In genomic region chr1:101953623-101954022, GRCh38 we compare ENCODE assay signal across 21 cellular contexts. TPM values are rescaled to one million over a fixed set of nuclear protein-coding genes. Genes with fewer than 3 reads are reported as not detected.
"Had no signal": no experiment of that assay in that cellular context is flagged by ENCODE, and none has a peak within 500 bp of the region (broad histone marks: within the 10 kb centered on the region; RNA-seq: fewer than 3 reads in every experiment).

No MANE protein-coding gene starts in this region.

- H3K27me3 ChIP-seq: SJCRH30 had no signal

- ATAC-seq: SK-N-SH treated with all-trans-retinoic acid at 6 μM for 48 hours had no signal

- H3K4me3 ChIP-seq: SJCRH30 had no signal

- DNase-seq: KBM-7, MV-4-11, NCI-H1048, NCI-H1105, NCI-H1417, NCI-H1436 treated with DMSO at 0.1 percent for 48 hours, NCI-H1694, NCI-H187 treated with DMSO at 0.1 percent for 48 hours, NCI-H2029 treated with DMSO at 0.1 percent for 48 hours, NCI-H2171 treated with DMSO at 0.1 percent for 48 hours, NCI-H345, NCI-H446 treated with DMSO at 0.1 percent for 48 hours, NCI-H510A treated with DMSO at 0.1 percent for 48 hours, NCI-H526, RPMI8226, SHP77 treated with DMSO at 0.1 percent for 48 hours, SJCRH30 had no signal

- H3K9me3 ChIP-seq: SJCRH30 had no signal

- H3K27ac ChIP-seq: SJCRH30 had no signal

- H3K36me3 ChIP-seq: SJCRH30 had no signal

- H3K4me1 ChIP-seq: SJCRH30 had no signal

RNA-seq across cellular contexts. Expression of gene OLFM3, which starts 43.1 kb away (rescaled TPM):
- total RNA-seq: HT-29, LHCN-M2, MCF 10A had no signal
